ENCODE assay signal across 10 cellular contexts in the genomic region with DNA sequence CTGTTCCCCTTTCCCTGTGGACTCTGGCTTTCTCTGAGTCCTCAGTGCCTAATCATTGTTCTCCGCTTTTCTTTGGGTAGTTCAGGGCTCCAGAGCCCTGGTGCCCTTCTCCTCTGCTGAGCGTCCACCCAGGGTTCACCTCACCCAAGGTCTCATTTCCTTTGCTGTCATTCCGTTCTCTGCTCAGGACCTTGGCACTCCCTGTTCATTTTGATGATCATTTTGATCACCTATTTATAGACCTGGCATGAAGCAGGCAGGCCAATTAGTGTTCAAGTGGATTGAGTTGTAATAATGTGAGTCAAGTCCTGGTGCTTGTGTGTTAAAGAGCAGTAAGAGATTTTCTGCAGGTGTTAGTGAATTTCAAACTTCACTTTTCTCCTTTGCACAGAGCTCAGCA. TPM values are rescaled to one million over a fixed set of nuclear protein-coding genes. Genes with fewer than 3 reads are reported as not detected.
DNase-seq lines count a peak whose midpoint lies in the region; ATAC-seq and TF ChIP-seq lines count a peak whose summit lies in the region.
"Had no signal": no experiment of that assay in that cellular context is flagged by ENCODE, and none has a peak within 500 bp of the region (broad histone marks: within the 10 kb centered on the region; RNA-seq: fewer than 3 reads in every experiment).

No MANE protein-coding gene starts in this region.

- H3K36me3 Mint-ChIP-seq in WTC11, result no peaks in the 10 kb centered on the region
- H3K36me3 Mint-ChIP-seq in stimulated activated naive B cell treated with anti-CD40 and anti-IgM and Interleukin-4, amounts not matched to agents 10 μg/mL and 1 μg/mL and 100 μg/mL, for 72 hours, result peaks cover 2 to 14% of the 10 kb centered on the region in 2 donors
- no peaks in the 10 kb centered on the region for H3K36me3 Mint-ChIP-seq in naive thymus-derived CD4-positive, alpha-beta T cell

- H3K4me3 ChIP-seq in HFF-Myc (replicated peaks; ENCODE audit: low read depth, low read length), result peak overlapping the region; percentile 95
- no peak overlapping the region for H3K4me3 ChIP-seq in right cardiac atrium (ENCODE audit: low read length)
- H3K4me3 ChIP-seq in naive thymus-derived CD4-positive, alpha-beta T cell (ENCODE audit: low read length), result no peak overlapping the region
- H3K4me3 ChIP-seq: skin epidermis had no signal

- intact Hi-C loops in right cardiac atrium (cut with DNase I), result loop anchor here (10.0 kb wide), 3 partner anchors 48 to 118 kb away; no protein-coding TSS in a partner anchor
- intact Hi-C loops in naive thymus-derived CD4-positive, alpha-beta T cell (cut with micrococcal nuclease), result loop anchor here (10.0 kb wide), 4 partner anchors 268 to 848 kb away; a partner anchor contains a TSS

- TF ChIP-seq CTCF in HFF-Myc (IDR thresholded peaks at IDR 0.05; ENCODE audit: low read depth, low read length, missing control alignments) (no peak), WTC11 (IDR thresholded peaks at IDR 0.05) (no peak)

- ATAC-seq in WTC11, result no peak
- ATAC-seq in right cardiac atrium, result no peak
- ATAC-seq in stimulated activated naive B cell treated with anti-CD40 and anti-IgM and Interleukin-4, amounts not matched to agents 10 μg/mL and 1 μg/mL and 100 μg/mL, for 72 hours (replicated peaks), result no peak
- no peak for ATAC-seq in naive thymus-derived CD4-positive, alpha-beta T cell
- ATAC-seq in HG02571 (IDR thresholded peaks at IDR 0.05; ENCODE audit: unreplicated experiment), result no peak

- DNase-seq in HFF-Myc (ENCODE audit: extremely low read depth, low read depth) (no peak), WTC11 (ENCODE audit: low spot score) (no peak), right cardiac atrium (no peak), iPS-NIHi11 (ENCODE audit: low spot score) (no peak)
- no peak for DNase-seq in stimulated activated naive B cell treated with anti-CD40 and anti-IgM and Interleukin-4, amounts not matched to agents 10 μg/mL and 1 μg/mL and 100 μg/mL, for 72 hours
- no peak for DNase-seq in naive thymus-derived CD4-positive, alpha-beta T cell
- DNase-seq: cortex of kidney; stimulated activated naive CD4-positive, alpha-beta T cell treated with Interleukin-2 at 50 U/mL for 16 hours had no signal

- peak overlapping the region; percentile 79 for H3K27ac ChIP-seq in right cardiac atrium (ENCODE audit: low read length)
- no peak overlapping the region for H3K27ac ChIP-seq in naive thymus-derived CD4-positive, alpha-beta T cell (ENCODE audit: low read depth, low read length)

- WGBS in right cardiac atrium, result 58% methylated on average over 3 of the region's 3 CpGs

- CTCF ChIA-PET in WTC11 (lab: Charles Lee), result no interaction called here
- CTCF ChIA-PET in naive thymus-derived CD4-positive, alpha-beta T cell (lab: Charles Lee), result no interaction called here

- H3K4me1 ChIP-seq in right cardiac atrium (ENCODE audit: control insufficient read depth, insufficient read depth, low read length), result peaks cover 21% of the 10 kb centered on the region
- H3K4me1 ChIP-seq in naive thymus-derived CD4-positive, alpha-beta T cell (ENCODE audit: control insufficient read depth in 2 of 2, insufficient read depth in 2 of 2, low read length in 2 of 2), result peaks cover 6% of the 10 kb centered on the region in 2 donors

- no peaks in the 10 kb centered on the region for H3K27me3 ChIP-seq in right cardiac atrium (ENCODE audit: control insufficient read depth, insufficient read depth)
- H3K27me3 ChIP-seq in naive thymus-derived CD4-positive, alpha-beta T cell (ENCODE audit: control insufficient read depth in 2 of 2, insufficient read depth in 2 of 2, low read length in 2 of 2), result no peaks in the 10 kb centered on the region

- H3K27ac Mint-ChIP-seq in WTC11, result no peak overlapping the region; the same call in 1 of the 2 replicates
- H3K27ac Mint-ChIP-seq in stimulated activated naive B cell treated with anti-CD40 and anti-IgM and Interleukin-4, amounts not matched to agents 10 μg/mL and 1 μg/mL and 100 μg/mL, for 72 hours, result peak overlapping the region; percentile 1
- no peak overlapping the region for H3K27ac Mint-ChIP-seq in naive thymus-derived CD4-positive, alpha-beta T cell

- peaks cover 8% of the 10 kb centered on the region; the same call in 1 of the 2 replicates for H3K27me3 Mint-ChIP-seq in WTC11 (ENCODE audit: low read depth)
- no peaks in the 10 kb centered on the region for H3K27me3 Mint-ChIP-seq in stimulated activated naive B cell treated with anti-CD40 and anti-IgM and Interleukin-4, amounts not matched to agents 10 μg/mL and 1 μg/mL and 100 μg/mL, for 72 hours
- peaks cover 21 to 67% (median 32%) of the 10 kb centered on the region in 5 donors for H3K27me3 Mint-ChIP-seq in naive thymus-derived CD4-positive, alpha-beta T cell

- peaks cover 67% of the 10 kb centered on the region for H3K4me1 Mint-ChIP-seq in WTC11
- peaks cover 49 to 73% of the 10 kb centered on the region in 2 donors for H3K4me1 Mint-ChIP-seq in stimulated activated naive B cell treated with anti-CD40 and anti-IgM and Interleukin-4, amounts not matched to agents 10 μg/mL and 1 μg/mL and 100 μg/mL, for 72 hours
- H3K4me1 Mint-ChIP-seq in naive thymus-derived CD4-positive, alpha-beta T cell, result peaks cover 5 to 17% (median 14%) of the 10 kb centered on the region in 7 donors

- POLR2A ChIA-PET in WTC11 (lab: Charles Lee), result no interaction called here
- POLR2A ChIA-PET in naive thymus-derived CD4-positive, alpha-beta T cell (lab: Charles Lee), result no interaction called here

- H3K9me3 ChIP-seq in right cardiac atrium (ENCODE audit: control insufficient read depth, low read length), result peaks cover 2% of the 10 kb centered on the region
- no peaks in the 10 kb centered on the region for H3K9me3 ChIP-seq in naive thymus-derived CD4-positive, alpha-beta T cell (ENCODE audit: control insufficient read depth in 2 of 3, low read length in 3 of 3)

- H3K9me3 Mint-ChIP-seq in WTC11, result no peaks in the 10 kb centered on the region
- no peaks in the 10 kb centered on the region for H3K9me3 Mint-ChIP-seq in stimulated activated naive B cell treated with anti-CD40 and anti-IgM and Interleukin-4, amounts not matched to agents 10 μg/mL and 1 μg/mL and 100 μg/mL, for 72 hours
- H3K9me3 Mint-ChIP-seq in naive thymus-derived CD4-positive, alpha-beta T cell, result peaks cover 0 to 1% (median 0%) of the 10 kb centered on the region in 11 donors

- H3K4me3 Mint-ChIP-seq in WTC11, result peak overlapping the region; percentile 86
- peak overlapping the region in 1 of 2 donors; percentile 3 for H3K4me3 Mint-ChIP-seq in stimulated activated naive B cell treated with anti-CD40 and anti-IgM and Interleukin-4, amounts not matched to agents 10 μg/mL and 1 μg/mL and 100 μg/mL, for 72 hours
- no peak overlapping the region for H3K4me3 Mint-ChIP-seq in naive thymus-derived CD4-positive, alpha-beta T cell

- H3K36me3 ChIP-seq in naive thymus-derived CD4-positive, alpha-beta T cell (ENCODE audit: control insufficient read depth in 2 of 3, insufficient read depth in 3 of 3, low read length in 3 of 3), result no peaks in the 10 kb centered on the region

TF ChIP-seq in WTC11, 78 proteins besides CTCF, POLR2A, EP300 and RAD21 (continues in another document):
- TF ChIP-seq, protein P1, sequence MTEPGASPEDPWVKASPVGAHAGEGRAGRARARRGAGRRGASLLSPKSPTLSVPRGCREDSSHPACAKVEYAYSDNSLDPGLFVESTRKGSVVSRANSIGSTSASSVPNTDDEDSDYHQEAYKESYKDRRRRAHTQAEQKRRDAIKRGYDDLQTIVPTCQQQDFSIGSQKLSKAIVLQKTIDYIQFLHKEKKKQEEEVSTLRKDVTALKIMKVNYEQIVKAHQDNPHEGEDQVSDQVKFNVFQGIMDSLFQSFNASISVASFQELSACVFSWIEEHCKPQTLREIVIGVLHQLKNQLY (CRISPR knock-in tag; IDR thresholded peaks at IDR 0.05), result no peak
- TF ChIP-seq, protein P2, sequence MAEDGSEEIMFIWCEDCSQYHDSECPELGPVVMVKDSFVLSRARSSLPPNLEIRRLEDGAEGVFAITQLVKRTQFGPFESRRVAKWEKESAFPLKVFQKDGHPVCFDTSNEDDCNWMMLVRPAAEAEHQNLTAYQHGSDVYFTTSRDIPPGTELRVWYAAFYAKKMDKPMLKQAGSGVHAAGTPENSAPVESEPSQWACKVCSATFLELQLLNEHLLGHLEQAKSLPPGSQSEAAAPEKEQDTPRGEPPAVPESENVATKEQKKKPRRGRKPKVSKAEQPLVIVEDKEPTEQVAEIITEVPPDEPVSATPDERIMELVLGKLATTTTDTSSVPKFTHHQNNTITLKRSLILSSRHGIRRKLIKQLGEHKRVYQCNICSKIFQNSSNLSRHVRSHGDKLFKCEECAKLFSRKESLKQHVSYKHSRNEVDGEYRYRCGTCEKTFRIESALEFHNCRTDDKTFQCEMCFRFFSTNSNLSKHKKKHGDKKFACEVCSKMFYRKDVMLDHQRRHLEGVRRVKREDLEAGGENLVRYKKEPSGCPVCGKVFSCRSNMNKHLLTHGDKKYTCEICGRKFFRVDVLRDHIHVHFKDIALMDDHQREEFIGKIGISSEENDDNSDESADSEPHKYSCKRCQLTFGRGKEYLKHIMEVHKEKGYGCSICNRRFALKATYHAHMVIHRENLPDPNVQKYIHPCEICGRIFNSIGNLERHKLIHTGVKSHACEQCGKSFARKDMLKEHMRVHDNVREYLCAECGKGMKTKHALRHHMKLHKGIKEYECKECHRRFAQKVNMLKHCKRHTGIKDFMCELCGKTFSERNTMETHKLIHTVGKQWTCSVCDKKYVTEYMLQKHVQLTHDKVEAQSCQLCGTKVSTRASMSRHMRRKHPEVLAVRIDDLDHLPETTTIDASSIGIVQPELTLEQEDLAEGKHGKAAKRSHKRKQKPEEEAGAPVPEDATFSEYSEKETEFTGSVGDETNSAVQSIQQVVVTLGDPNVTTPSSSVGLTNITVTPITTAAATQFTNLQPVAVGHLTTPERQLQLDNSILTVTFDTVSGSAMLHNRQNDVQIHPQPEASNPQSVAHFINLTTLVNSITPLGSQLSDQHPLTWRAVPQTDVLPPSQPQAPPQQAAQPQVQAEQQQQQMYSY (CRISPR knock-in tag; IDR thresholded peaks at IDR 0.05), result no peak
- TF ChIP-seq, protein P3, sequence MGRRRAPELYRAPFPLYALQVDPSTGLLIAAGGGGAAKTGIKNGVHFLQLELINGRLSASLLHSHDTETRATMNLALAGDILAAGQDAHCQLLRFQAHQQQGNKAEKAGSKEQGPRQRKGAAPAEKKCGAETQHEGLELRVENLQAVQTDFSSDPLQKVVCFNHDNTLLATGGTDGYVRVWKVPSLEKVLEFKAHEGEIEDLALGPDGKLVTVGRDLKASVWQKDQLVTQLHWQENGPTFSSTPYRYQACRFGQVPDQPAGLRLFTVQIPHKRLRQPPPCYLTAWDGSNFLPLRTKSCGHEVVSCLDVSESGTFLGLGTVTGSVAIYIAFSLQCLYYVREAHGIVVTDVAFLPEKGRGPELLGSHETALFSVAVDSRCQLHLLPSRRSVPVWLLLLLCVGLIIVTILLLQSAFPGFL (CRISPR knock-in tag; IDR thresholded peaks at IDR 0.05; ENCODE audit: borderline replicate concordance), result no peak
- TF ChIP-seq ATF1 (CRISPR knock-in tag; IDR thresholded peaks at IDR 0.05) (no peak), TEAD1 (CRISPR knock-in tag; IDR thresholded peaks at IDR 0.05) (no peak), GTF2I (CRISPR knock-in tag; conservative IDR thresholded peaks at IDR 0.05) (no peak)

RNA-seq across cellular contexts. Expression of a gene that starts 3.6 kb away (rescaled TPM):
- 69.2 to 88.8 TPM (median 73.5 TPM) in 3 replicates for total RNA-seq in WTC11 (2021)
- 10 to 100 TPM; 46.6 to 66.0 (median 55.5) TPM for total RNA-seq in right cardiac atrium
- polyA plus RNA-seq in right cardiac atrium, result 31.3 TPM
- total RNA-seq in naive thymus-derived CD4-positive, alpha-beta T cell, result 10 to 100 TPM in 2 of 5 experiments, 1 to 10 TPM in 3; 5.5 to 45.9 (median 8.5) TPM
- under 1 TPM; 0.16 to 0.53 TPM for polyA plus RNA-seq in naive thymus-derived CD4-positive, alpha-beta T cell
